9 cellular contexts compared by ENCODE assay signal in the genomic region with DNA sequence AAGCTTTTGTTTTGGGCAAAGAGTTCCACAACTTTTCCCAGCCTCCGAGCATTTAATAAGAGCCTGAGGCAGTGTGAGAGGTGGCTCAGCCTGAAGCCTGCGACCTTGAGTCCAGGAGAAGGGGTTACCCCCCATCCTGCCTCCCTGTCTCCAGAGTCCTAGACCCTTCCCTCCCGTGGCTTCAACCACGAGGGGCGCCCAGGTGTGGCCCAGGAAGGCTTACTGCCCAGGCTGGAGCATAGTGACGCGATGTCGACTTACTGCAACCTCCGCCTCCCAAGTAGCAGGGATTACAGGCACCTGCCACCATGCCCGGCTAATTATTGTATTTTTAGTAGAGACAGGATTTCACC. TPM values are rescaled to one million over a fixed set of nuclear protein-coding genes. Genes with fewer than 3 reads are reported as not detected.
DNase-seq lines count a peak whose midpoint lies in the region; ATAC-seq and TF ChIP-seq lines count a peak whose summit lies in the region.
"Had no signal": no experiment of that assay in that cellular context is flagged by ENCODE, and none has a peak within 500 bp of the region (broad histone marks: within the 10 kb centered on the region; RNA-seq: fewer than 3 reads in every experiment).

No MANE protein-coding gene starts in this region.

- peak overlapping the region in 1 of 2 experiments; percentile 84 for H3K18ac ChIP-seq in mesenchymal stem cell (ENCODE audit: low read depth in 1 of 2, low read length in 2 of 2)

- H3K27ac ChIP-seq in mesenchymal stem cell (ENCODE audit: low read length, poor library complexity, severe bottlenecking) (no peak overlapping the region), thymus (ENCODE audit: low read depth) (no peak overlapping the region)

- no peaks in the 10 kb centered on the region for H3K36me3 Mint-ChIP-seq in activated T-cell treated with anti-CD3 and anti-CD28 coated beads, Interleukin-2, amount 50 U/mL, for 72 hours (ENCODE audit: insufficient read depth in 2 of 2)
- peaks cover 4% of the 10 kb centered on the region for H3K36me3 Mint-ChIP-seq in central memory CD8-positive, alpha-beta T cell (ENCODE audit: insufficient read depth)

- H3K36me3 ChIP-seq in mesenchymal stem cell (ENCODE audit: control insufficient read depth in 1 of 2, insufficient read depth in 2 of 2, low read depth in 1 of 2, low read length in 2 of 2) (no peaks in the 10 kb centered on the region), thymus (ENCODE audit: control insufficient read depth, insufficient read depth) (no peaks in the 10 kb centered on the region)

- H3K27ac Mint-ChIP-seq in activated T-cell treated with anti-CD3 and anti-CD28 coated beads, Interleukin-2, amount 50 U/mL, for 72 hours = no peak overlapping the region
- peak overlapping the region; percentile 64 for H3K27ac Mint-ChIP-seq in central memory CD8-positive, alpha-beta T cell (ENCODE audit: low read depth)

- H3K9me3 Mint-ChIP-seq in activated T-cell treated with anti-CD3 and anti-CD28 coated beads, Interleukin-2, amount 50 U/mL, for 72 hours = no peaks in the 10 kb centered on the region
- H3K9me3 Mint-ChIP-seq in central memory CD8-positive, alpha-beta T cell = no peaks in the 10 kb centered on the region

- H3K4me3 ChIP-seq in mesenchymal stem cell (ENCODE audit: insufficient read depth in 1 of 2, low read depth in 1 of 2, low read length in 2 of 2) (peak overlapping the region in 1 of 2 experiments; percentile 76), thymus (ENCODE audit: low read length) (peak overlapping the region; percentile 53)

- no peak for TF ChIP-seq CTCF in GM20000 (IDR thresholded peaks at IDR 0.05; ENCODE audit: extremely low read depth, missing control alignments)

- no peaks in the 10 kb centered on the region for H3K79me1 ChIP-seq in mesenchymal stem cell (replicated peaks; ENCODE audit: low read length, poor library complexity, severe bottlenecking)

- H3K4me1 ChIP-seq in mesenchymal stem cell (ENCODE audit: control insufficient read depth, insufficient read depth, low read depth, low read length) (peaks cover 9% of the 10 kb centered on the region), thymus (ENCODE audit: control insufficient read depth, insufficient read depth, low read length) (peaks cover 3% of the 10 kb centered on the region)

- no peak overlapping the region for H3K4ac ChIP-seq in mesenchymal stem cell (ENCODE audit: low read depth in 1 of 2, low read length in 2 of 2)

- H3K23ac ChIP-seq in mesenchymal stem cell (ENCODE audit: low read length in 2 of 2) = no peak overlapping the region

- no peak for DNase-seq in activated T-cell treated with anti-CD3 and anti-CD28 coated beads, Interleukin-2, amount 50 U/mL, for 72 hours
- DNase-seq in activated T-cell treated with anti-CD3 and anti-CD28 coated beads, Interleukin-2, amount 50 U/mL, for 48 hours = no peak
- no peak for DNase-seq in central memory CD8-positive, alpha-beta T cell (ENCODE audit: low spot score in 2 of 2)
- DNase-seq in mesenchymal stem cell (no peak), SW 1271 (lab: John Stamatoyannopoulos, UW) (no peak), GM20000 (ENCODE audit: low spot score) (no peak)
- DNase-seq: activated CD4-positive, CD25-positive, alpha-beta regulatory T cell had no signal

- WGBS in mesenchymal stem cell = 79% methylated on average over 10 of the region's 10 CpGs
- 88% methylated on average over 10 of the region's 10 CpGs for WGBS in thymus

- no peak overlapping the region for H3K14ac ChIP-seq in mesenchymal stem cell (ENCODE audit: low read length in 2 of 2)

- H2BK12ac ChIP-seq in mesenchymal stem cell (ENCODE audit: low read length in 2 of 2) = peak overlapping the region in 1 of 2 experiments; percentile 18

- peak overlapping the region; percentile 97 for H3K4me2 ChIP-seq in mesenchymal stem cell (ENCODE audit: low read length, poor library complexity, severe bottlenecking)

- peaks cover 11% of the 10 kb centered on the region for H3K4me1 Mint-ChIP-seq in activated T-cell treated with anti-CD3 and anti-CD28 coated beads, Interleukin-2, amount 50 U/mL, for 72 hours (ENCODE audit: low read depth)
- peaks cover 5% of the 10 kb centered on the region for H3K4me1 Mint-ChIP-seq in central memory CD8-positive, alpha-beta T cell

- peak overlapping the region; percentile 77 for H2AFZ ChIP-seq in mesenchymal stem cell (ENCODE audit: low read depth, low read length)

- no peak for ATAC-seq in activated T-cell treated with anti-CD3 and anti-CD28 coated beads, Interleukin-2, amount 50 U/mL, for 72 hours (replicated peaks in 1 of 2)
- ATAC-seq in central memory CD8-positive, alpha-beta T cell (replicated peaks; ENCODE audit: extremely low read depth, poor library complexity, severe bottlenecking) = no peak
- ATAC-seq in HG02642 (IDR thresholded peaks at IDR 0.05; ENCODE audit: poor library complexity, unreplicated experiment) = no peak

- peaks cover 18% of the 10 kb centered on the region for H3K27me3 Mint-ChIP-seq in activated T-cell treated with anti-CD3 and anti-CD28 coated beads, Interleukin-2, amount 50 U/mL, for 72 hours (ENCODE audit: low read depth)
- no peaks in the 10 kb centered on the region for H3K27me3 Mint-ChIP-seq in central memory CD8-positive, alpha-beta T cell

- peak overlapping the region; percentile 78 for H3K9ac ChIP-seq in mesenchymal stem cell (ENCODE audit: low read length)

- peak overlapping the region; percentile 58 to 81 for H3K4me3 Mint-ChIP-seq in activated T-cell treated with anti-CD3 and anti-CD28 coated beads, Interleukin-2, amount 50 U/mL, for 72 hours
- H3K4me3 Mint-ChIP-seq in central memory CD8-positive, alpha-beta T cell = peak overlapping the region; percentile 77

- H2BK15ac ChIP-seq in mesenchymal stem cell (ENCODE audit: low read depth, poor library complexity, severe bottlenecking) = no peak overlapping the region

- H2BK120ac ChIP-seq in mesenchymal stem cell (ENCODE audit: low read depth, low read length) = no peak overlapping the region

- H3K9me3 ChIP-seq in mesenchymal stem cell (ENCODE audit: control insufficient read depth, low read length) = no peaks in the 10 kb centered on the region
- H3K9me3 ChIP-seq in thymus (ENCODE audit: control insufficient read depth) = no peaks in the 10 kb centered on the region

- H2BK5ac ChIP-seq in mesenchymal stem cell (ENCODE audit: low read depth, low read length, poor library complexity, severe bottlenecking) = no peak overlapping the region

- H4K8ac ChIP-seq in mesenchymal stem cell (ENCODE audit: low read length) = peak overlapping the region; percentile 16

- H4K91ac ChIP-seq in mesenchymal stem cell (ENCODE audit: low read length) = peak overlapping the region; percentile 3

- no peak overlapping the region for H2AK5ac ChIP-seq in mesenchymal stem cell (ENCODE audit: low read length, severe bottlenecking)

- H3K27me3 ChIP-seq in mesenchymal stem cell (ENCODE audit: control insufficient read depth in 1 of 2, insufficient read depth in 1 of 2, low read length in 2 of 2) (peaks cover 0 to under 1% of the 10 kb centered on the region in 2 experiments), thymus (ENCODE audit: control insufficient read depth, insufficient read depth) (peaks cover 2% of the 10 kb centered on the region)

RNA-seq across cellular contexts. Expression of gene LRRC43, which starts 0.6 kb away (rescaled TPM):
- 1 to 10 TPM in 1 of 2 donors, under 1 TPM in 1; 0.74 to 1.2 TPM for total RNA-seq in activated T-cell treated with anti-CD3 and anti-CD28 coated beads, Interleukin-2, amount 50 U/mL, for 72 hours
- 2.2 TPM for polyA plus RNA-seq in mesenchymal stem cell (2013, experiment 1 of 2)
- 2.1 TPM for polyA plus RNA-seq in mesenchymal stem cell (2013, experiment 2 of 2)
- 0.32 TPM for polyA plus RNA-seq in thymus

RNA-seq across cellular contexts. Expression of gene IL31, which starts 9.5 kb away (rescaled TPM):
- total RNA-seq in activated T-cell treated with anti-CD3 and anti-CD28 coated beads, Interleukin-2, amount 50 U/mL, for 72 hours = 1 to 10 TPM; 4.0 to 8.0 TPM
- polyA plus RNA-seq in mesenchymal stem cell (2013, experiment 1 of 2) = not detected
- not detected for polyA plus RNA-seq in mesenchymal stem cell (2013, experiment 2 of 2)
- polyA plus RNA-seq in thymus = 0.14 TPM

RNA-seq across cellular contexts. Expression of gene B3GNT4, which starts 19.9 kb away (rescaled TPM):
- total RNA-seq in activated T-cell treated with anti-CD3 and anti-CD28 coated beads, Interleukin-2, amount 50 U/mL, for 72 hours = 1 to 10 TPM in 1 of 2 donors, under 1 TPM in 1; 0.55 to 1.1 TPM
- 0.03 TPM for polyA plus RNA-seq in mesenchymal stem cell (2013, experiment 1 of 2)
- polyA plus RNA-seq in mesenchymal stem cell (2013, experiment 2 of 2) = 0.01 TPM
- polyA plus RNA-seq in thymus = 0.52 TPM

RNA-seq across cellular contexts. Expression of gene DIABLO, which starts 42.3 kb away (rescaled TPM):
- total RNA-seq in activated T-cell treated with anti-CD3 and anti-CD28 coated beads, Interleukin-2, amount 50 U/mL, for 72 hours = 10 to 100 TPM; 48.4 to 51.3 TPM
- 56.4 TPM for polyA plus RNA-seq in mesenchymal stem cell (2013, experiment 1 of 2)
- 56.0 TPM for polyA plus RNA-seq in mesenchymal stem cell (2013, experiment 2 of 2)
- polyA plus RNA-seq in thymus = 62.5 TPM
